12 cellular contexts compared by ENCODE assay signal in genomic region chr2:143558665-143559064, GRCh38.
DNase-seq lines count a peak whose midpoint lies in the region; ATAC-seq and TF ChIP-seq lines count a peak whose summit lies in the region.
"Had no signal": no experiment of that assay in that cellular context is flagged by ENCODE, and none has a peak within 500 bp of the region (broad histone marks: within the 10 kb centered on the region; RNA-seq: fewer than 3 reads in every experiment).

No MANE protein-coding gene starts in this region.

- no peak for TF ChIP-seq CTCF in nephron (IDR thresholded peaks at IDR 0.05; ENCODE audit: unreplicated experiment in 3 of 3)

- no peaks in the 10 kb centered on the region for H3K27me3 Mint-ChIP-seq in central memory CD8-positive, alpha-beta T cell
- no peaks in the 10 kb centered on the region for H3K27me3 Mint-ChIP-seq in nephron (ENCODE audit: low read depth)

- DNase-seq in EH (ENCODE audit: low read depth) (peak; percentile 80), M059J (ENCODE audit: low read depth) (peak; percentile 48)
- DNase-seq in central memory CD8-positive, alpha-beta T cell (ENCODE audit: low spot score in 2 of 2): no peak
- DNase-seq: Calu3, dorsolateral prefrontal cortex, hippocampal formation, NCI-H1694 treated with DMSO at 0.1 percent for 48 hours had no signal

- H3K27ac Mint-ChIP-seq in central memory CD8-positive, alpha-beta T cell (ENCODE audit: low read depth): peak overlapping the region; percentile 9
- peak overlapping the region; percentile 17 to 84 (median 33) for H3K27ac Mint-ChIP-seq in nephron

- no peaks in the 10 kb centered on the region for H3K4me1 Mint-ChIP-seq in central memory CD8-positive, alpha-beta T cell
- peaks cover 19% of the 10 kb centered on the region for H3K4me1 Mint-ChIP-seq in nephron

- no peak overlapping the region for H3K4me3 Mint-ChIP-seq in central memory CD8-positive, alpha-beta T cell
- H3K4me3 Mint-ChIP-seq in nephron: no peak overlapping the region

- peaks cover 41% of the 10 kb centered on the region for H3K36me3 Mint-ChIP-seq in central memory CD8-positive, alpha-beta T cell (ENCODE audit: insufficient read depth)
- H3K36me3 Mint-ChIP-seq in nephron (ENCODE audit: low read depth): no peaks in the 10 kb centered on the region

- H3K9me3 Mint-ChIP-seq in central memory CD8-positive, alpha-beta T cell: no peaks in the 10 kb centered on the region
- H3K9me3 Mint-ChIP-seq in nephron: no peaks in the 10 kb centered on the region
- H3K9me3 Mint-ChIP-seq: activated naive CD4-positive, alpha-beta T cell treated with anti-CD3 and anti-CD28 coated beads, Interleukin-2, amount 50 U/mL, for 72 hours had no signal

- no peak for ATAC-seq in central memory CD8-positive, alpha-beta T cell (replicated peaks; ENCODE audit: extremely low read depth, poor library complexity, severe bottlenecking)
- ATAC-seq in GM21423 (IDR thresholded peaks at IDR 0.05; ENCODE audit: unreplicated experiment) (no peak), HG03442 (IDR thresholded peaks at IDR 0.05; ENCODE audit: unreplicated experiment) (no peak), GM19035 (IDR thresholded peaks at IDR 0.05; ENCODE audit: unreplicated experiment) (no peak)
- ATAC-seq: activated naive CD4-positive, alpha-beta T cell treated with anti-CD3 and anti-CD28 coated beads, Interleukin-2, amount 50 U/mL, for 72 hours had no signal

Comparison
In these comparisons a context has a peak if more than half of its experiments do, and no peak if none do; other contexts are left out.
1. DNase-seq: peak in EH (single experiment) and M059J (single experiment); none in central memory CD8-positive, alpha-beta T cell (0 of 2).